ENCODE assay signal across 22 cellular contexts in the genomic region with DNA sequence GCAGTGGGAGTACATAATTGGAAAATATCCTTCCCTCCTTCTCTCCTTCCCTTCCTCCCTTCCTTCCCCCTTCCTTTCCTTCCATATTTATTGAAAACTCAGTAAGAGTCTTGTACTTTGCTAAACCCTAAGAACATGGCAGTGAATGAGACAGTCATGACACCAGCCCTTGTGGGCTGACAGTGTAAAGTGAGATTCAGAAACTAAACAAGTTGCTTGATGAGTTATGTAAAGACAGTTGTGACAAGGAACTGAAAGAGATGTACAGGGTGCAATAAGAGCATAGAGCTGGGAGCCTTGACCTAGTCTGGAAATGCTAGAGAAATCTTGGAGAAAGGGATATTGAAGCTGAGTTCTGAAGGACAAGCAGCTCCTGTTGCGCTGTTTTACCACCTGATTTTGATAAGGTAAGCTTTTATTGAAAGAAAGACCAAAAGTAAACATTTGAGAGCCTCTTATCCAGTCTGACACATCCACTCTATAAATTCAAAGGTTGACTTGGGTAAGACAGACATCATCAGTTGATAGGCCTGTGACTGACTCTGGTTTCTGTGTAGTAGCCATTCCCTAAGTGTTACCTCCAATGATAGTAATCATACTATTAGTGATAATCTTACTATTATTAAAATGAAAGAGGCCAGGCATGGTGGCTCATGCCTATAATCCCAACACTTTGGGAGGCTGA.
"Had no signal": no experiment of that assay in that cellular context is flagged by ENCODE, and none has a peak within 500 bp of the region (broad histone marks: within the 10 kb centered on the region; RNA-seq: fewer than 3 reads in every experiment).

No MANE protein-coding gene starts in this region.

- H3K36me3 ChIP-seq: SJCRH30 had no signal

- H3K4me1 ChIP-seq: SJCRH30 had no signal

- H3K27me3 ChIP-seq: SJCRH30 had no signal

- H3K9me3 ChIP-seq: SJCRH30 had no signal

- DNase-seq: IMR-90, Kasumi-1, KG1, MM.1S, NCI-H1092 treated with DMSO at 0.1 percent for 48 hours, NCI-H1436, NCI-H187, NCI-H2029, NCI-H2081 treated with DMSO at 0.1 percent for 48 hours, NCI-H2171, NCI-H226, NCI-H446, NCI-H524, NCI-H526 treated with DMSO at 0.1 percent for 48 hours, NCI-H748 treated with DMSO at 0.1 percent for 48 hours, SHP77 treated with DMSO at 0.1 percent for 48 hours, SJCRH30, T-helper 1 cell had no signal

- H3K27ac ChIP-seq: SJCRH30 had no signal

- ATAC-seq: HepG2, Panc1, Right ventricle myocardium inferior, SK-N-SH treated with all-trans-retinoic acid at 6 μM for 48 hours had no signal

- H3K4me3 ChIP-seq: SJCRH30 had no signal
